1 cellular context compared by ENCODE assay signal in the genomic region with DNA sequence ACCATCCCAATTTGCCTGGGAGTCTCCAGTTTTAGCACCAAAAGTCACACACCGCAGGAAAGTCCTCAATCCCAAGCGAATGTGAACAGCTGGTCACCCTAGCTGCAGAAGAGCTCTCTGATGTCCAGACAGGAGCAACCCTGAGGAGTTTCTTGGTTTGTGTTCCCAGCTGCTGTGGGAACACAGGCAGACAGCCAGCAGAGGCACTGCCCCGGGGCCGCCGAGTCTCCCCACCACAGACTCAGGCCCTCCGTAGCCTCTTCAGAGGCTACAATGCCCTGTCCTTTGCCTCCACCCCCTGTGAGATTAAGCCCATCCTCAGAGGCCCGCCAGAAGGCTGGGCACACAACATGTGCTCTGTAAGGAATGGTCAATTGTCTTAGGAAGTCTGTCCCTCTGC.
TF ChIP-seq lines count a peak whose summit lies in the region.

No MANE protein-coding gene starts in this region.

TF ChIP-seq in IMR-90, 13 proteins besides CTCF, POLR2A, EP300 and RAD21 (continued from another document):
- TF ChIP-seq, protein P1, sequence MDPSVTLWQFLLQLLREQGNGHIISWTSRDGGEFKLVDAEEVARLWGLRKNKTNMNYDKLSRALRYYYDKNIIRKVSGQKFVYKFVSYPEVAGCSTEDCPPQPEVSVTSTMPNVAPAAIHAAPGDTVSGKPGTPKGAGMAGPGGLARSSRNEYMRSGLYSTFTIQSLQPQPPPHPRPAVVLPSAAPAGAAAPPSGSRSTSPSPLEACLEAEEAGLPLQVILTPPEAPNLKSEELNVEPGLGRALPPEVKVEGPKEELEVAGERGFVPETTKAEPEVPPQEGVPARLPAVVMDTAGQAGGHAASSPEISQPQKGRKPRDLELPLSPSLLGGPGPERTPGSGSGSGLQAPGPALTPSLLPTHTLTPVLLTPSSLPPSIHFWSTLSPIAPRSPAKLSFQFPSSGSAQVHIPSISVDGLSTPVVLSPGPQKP (IDR thresholded peaks at IDR 0.05; ENCODE audit: borderline replicate concordance, low read depth, low read length), result no peak
- no peak for TF ChIP-seq RCOR1 (IDR thresholded peaks at IDR 0.05; ENCODE audit: insufficient replicate concordance, low read length)
